ENCODE assay signal across 28 cellular contexts in the genomic region with DNA sequence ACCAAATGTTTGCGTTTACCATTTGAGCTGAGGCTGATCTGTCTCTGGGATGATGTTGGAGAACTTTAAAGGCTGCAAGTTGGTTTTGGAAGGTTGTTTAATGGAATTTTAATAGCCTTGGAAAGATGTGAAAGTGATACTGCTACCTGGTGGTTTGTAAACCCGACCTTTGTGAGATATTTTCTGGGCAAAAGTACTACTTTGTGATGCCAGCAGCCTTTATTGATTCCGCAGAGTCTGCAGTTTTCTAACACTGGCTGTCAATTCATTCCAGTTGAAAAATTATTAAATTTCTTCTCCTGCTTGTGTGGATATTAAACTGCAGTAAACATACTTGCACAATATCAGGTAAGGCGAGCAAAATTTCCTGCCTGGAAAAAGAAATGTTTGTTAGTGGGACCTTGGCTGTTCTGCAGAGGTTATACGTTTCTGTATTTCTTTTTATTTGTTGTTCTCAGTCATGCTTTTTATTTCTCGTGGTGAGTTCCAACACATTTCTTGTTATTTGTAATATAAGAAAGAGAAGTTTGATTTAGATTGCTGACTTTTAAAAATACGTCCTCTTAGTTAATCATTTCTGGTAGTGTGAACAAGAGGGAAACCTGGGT.
"Had no signal": no experiment of that assay in that cellular context is flagged by ENCODE, and none has a peak within 500 bp of the region (broad histone marks: within the 10 kb centered on the region; RNA-seq: fewer than 3 reads in every experiment).

No MANE protein-coding gene starts in this region.

- H3K4me1 ChIP-seq: left lung, prostate gland, sigmoid colon, spleen, suprapubic skin, tibial artery, upper lobe of right lung had no signal

- FAIRE-seq: keratinocyte, pancreas, small intestine, urothelium cell line had no signal

- H3K27me3 ChIP-seq: left lung, pancreas, sigmoid colon, spleen, suprapubic skin, tibial artery, upper lobe of right lung had no signal

- H3K9me3 ChIP-seq: left lung, mucosa of descending colon, pancreas, prostate gland, sigmoid colon, spleen, suprapubic skin, thoracic aorta, tibial artery, upper lobe of right lung had no signal

- H3K27ac ChIP-seq: left lung, pancreas, prostate gland, sigmoid colon, spleen, suprapubic skin, thoracic aorta, tibial artery, upper lobe of right lung had no signal

- DNase-seq: hippocampal formation; kidney glomerular epithelial cell; left cardiac atrium; left lung; midbrain; mucosa of descending colon; naive thymus-derived CD4-positive, alpha-beta T cell; nucleus accumbens; pancreas; posterior cingulate gyrus; retina; right cardiac atrium; sigmoid colon; small intestine; spleen; stimulated activated CD4-positive, alpha-beta T cell treated with anti-CD3 and anti-CD28 coated beads, Interleukin-4, amount 100 ng/mL, for 24 hours; stimulated activated naive CD4-positive, alpha-beta T cell; tibial artery; trophoblast cell; upper lobe of right lung had no signal

- ATAC-seq: left cardiac atrium; left lung; mucosa of descending colon; naive thymus-derived CD4-positive, alpha-beta T cell; natural killer cell treated with Interleukin-12 subunit alpha and Interleukin-12 subunit beta and Interleukin-15 and Interleukin-18, amount 100 ng/mL, for 72 hours; pancreas; right cardiac atrium; stimulated activated effector memory CD8-positive, alpha-beta T cell treated with anti-CD3 and anti-CD28 coated beads, Interleukin-12 subunit alpha, Interleukin-12 subunit beta, amount 100 ng/mL, for 72 hours; upper lobe of right lung had no signal

- H3K36me3 ChIP-seq: left lung, pancreas, prostate gland, sigmoid colon, spleen, suprapubic skin, thoracic aorta, tibial artery, upper lobe of right lung had no signal

- H3K4me3 ChIP-seq: left lung, lung, mucosa of descending colon, pancreas, prostate gland, sigmoid colon, spleen, suprapubic skin, thoracic aorta, tibial artery, upper lobe of right lung had no signal
